In genomic region chr21:45918835-45919467, GRCh38 we compare ENCODE assay signal across 24 cellular contexts.
"Had no signal": no experiment of that assay in that cellular context is flagged by ENCODE, and none has a peak within 500 bp of the region (broad histone marks: within the 10 kb centered on the region; RNA-seq: fewer than 3 reads in every experiment).

No MANE protein-coding gene starts in this region.

- H3K27ac ChIP-seq: ascending aorta, brain microvascular endothelial cell, heart left ventricle, left ventricle myocardium inferior, neutrophil, right lobe of liver, testis, transverse colon had no signal

- H3K27ac Mint-ChIP-seq: activated naive CD4-positive, alpha-beta T cell treated with anti-CD3 and anti-CD28 coated beads, Interleukin-2, amount 10 ng/mL, durations not matched to agents 7 days and 5 days; activated naive CD8-positive, alpha-beta T cell treated with anti-CD3 and anti-CD28 coated beads, Interleukin-2, amount 10 ng/mL, durations not matched to agents 7 days and 5 days; activated T-helper 1 cell treated with anti-CD3 and anti-CD28 coated beads, Interleukin-12 subunit alpha, Interleukin-12 subunit beta, Interleukin-2, Interleukin-4 antibody, amounts not matched to agents 30 ng/mL and 10 ng/mL and 1 ng/mL, durations not matched to agents 14 hours and 24 hours and 36 hours; nephron; T-helper 2 cell treated with Interferon-gamma antibody and Interleukin-4, amounts not matched to agents 5 μg/mL and 100 μg/mL, for 36 hours had no signal

- H3K9me3 Mint-ChIP-seq: activated naive CD8-positive, alpha-beta T cell treated with anti-CD3 and anti-CD28 coated beads, Interleukin-2, amount 10 ng/mL, durations not matched to agents 7 days and 5 days; activated T-helper 1 cell treated with anti-CD3 and anti-CD28 coated beads, Interleukin-12 subunit alpha, Interleukin-12 subunit beta, Interleukin-2, Interleukin-4 antibody, amounts not matched to agents 30 ng/mL and 10 ng/mL and 1 ng/mL, durations not matched to agents 14 hours and 24 hours and 36 hours; nephron; T-helper 2 cell treated with Interferon-gamma antibody and Interleukin-4, amounts not matched to agents 5 μg/mL and 100 μg/mL, for 36 hours had no signal

- H3K4me1 Mint-ChIP-seq: activated naive CD8-positive, alpha-beta T cell treated with anti-CD3 and anti-CD28 coated beads, Interleukin-2, amount 10 ng/mL, durations not matched to agents 7 days and 5 days had no signal

- DNase-seq: activated CD4-positive, alpha-beta T cell treated with anti-CD3 and anti-CD28 coated beads for 48 hours; activated CD4-positive, alpha-beta T cell treated with anti-CD3 and anti-CD28 coated beads, Interleukin-2, amount 50 U/mL, for 48 hours; activated CD8-positive, alpha-beta memory T cell treated with anti-CD3 and anti-CD28 coated beads for 24 hours; activated gamma-delta T cell; activated naive CD4-positive, alpha-beta T cell treated with anti-CD3 and anti-CD28 coated beads, Interleukin-2, amount 10 ng/mL, durations not matched to agents 7 days and 5 days; activated naive CD8-positive, alpha-beta T cell treated with anti-CD3 and anti-CD28 coated beads, Interleukin-2, amount 10 ng/mL, durations not matched to agents 7 days and 5 days; brain microvascular endothelial cell; cortex of kidney; foreskin fibroblast; hypothalamus; left ventricle myocardium inferior; stimulated activated CD4-positive, alpha-beta T cell treated with anti-CD3 and anti-CD28 coated beads, Interleukin-2, amount 100 ng/mL, for 48 hours; stimulated activated naive CD4-positive, alpha-beta T cell treated with Interleukin-2 at 50 U/mL for 16 hours; testis; transverse colon had no signal

- H3K36me3 ChIP-seq: ascending aorta, brain microvascular endothelial cell, heart left ventricle, left ventricle myocardium inferior, right lobe of liver, transverse colon had no signal

- H3K27me3 ChIP-seq: ascending aorta, brain microvascular endothelial cell, heart left ventricle, neutrophil, right lobe of liver, testis, transverse colon had no signal

- H3K27me3 Mint-ChIP-seq: activated naive CD8-positive, alpha-beta T cell treated with anti-CD3 and anti-CD28 coated beads, Interleukin-2, amount 10 ng/mL, durations not matched to agents 7 days and 5 days had no signal

- H3K4me3 ChIP-seq: ascending aorta, heart left ventricle, left ventricle myocardium inferior, right lobe of liver, testis, transverse colon had no signal

- H3K9me3 ChIP-seq: ascending aorta, heart left ventricle, left ventricle myocardium inferior, neutrophil, right lobe of liver, testis, transverse colon had no signal

- H3K36me3 Mint-ChIP-seq: activated naive CD4-positive, alpha-beta T cell treated with anti-CD3 and anti-CD28 coated beads, Interleukin-2, amount 10 ng/mL, durations not matched to agents 7 days and 5 days; activated naive CD8-positive, alpha-beta T cell treated with anti-CD3 and anti-CD28 coated beads, Interleukin-2, amount 10 ng/mL, durations not matched to agents 7 days and 5 days had no signal

- ATAC-seq: activated CD4-positive, CD25-positive, alpha-beta regulatory T cell treated with anti-CD3 and anti-CD28 coated beads, Interleukin-2, amount 50 U/mL, for 24 hours; esophagus mucosa; heart left ventricle; right lobe of liver had no signal

- H3K4me1 ChIP-seq: right lobe of liver had no signal

- H3K4me3 Mint-ChIP-seq: activated naive CD4-positive, alpha-beta T cell treated with anti-CD3 and anti-CD28 coated beads, Interleukin-2, amount 10 ng/mL, durations not matched to agents 7 days and 5 days; activated naive CD8-positive, alpha-beta T cell treated with anti-CD3 and anti-CD28 coated beads, Interleukin-2, amount 10 ng/mL, durations not matched to agents 7 days and 5 days; activated T-helper 1 cell treated with anti-CD3 and anti-CD28 coated beads, Interleukin-12 subunit alpha, Interleukin-12 subunit beta, Interleukin-2, Interleukin-4 antibody, amounts not matched to agents 30 ng/mL and 10 ng/mL and 1 ng/mL, durations not matched to agents 14 hours and 24 hours and 36 hours; nephron; T-helper 2 cell treated with Interferon-gamma antibody and Interleukin-4, amounts not matched to agents 5 μg/mL and 100 μg/mL, for 36 hours had no signal
